Comparison of ENCODE assay signal across 9 cellular contexts in the genomic region with DNA sequence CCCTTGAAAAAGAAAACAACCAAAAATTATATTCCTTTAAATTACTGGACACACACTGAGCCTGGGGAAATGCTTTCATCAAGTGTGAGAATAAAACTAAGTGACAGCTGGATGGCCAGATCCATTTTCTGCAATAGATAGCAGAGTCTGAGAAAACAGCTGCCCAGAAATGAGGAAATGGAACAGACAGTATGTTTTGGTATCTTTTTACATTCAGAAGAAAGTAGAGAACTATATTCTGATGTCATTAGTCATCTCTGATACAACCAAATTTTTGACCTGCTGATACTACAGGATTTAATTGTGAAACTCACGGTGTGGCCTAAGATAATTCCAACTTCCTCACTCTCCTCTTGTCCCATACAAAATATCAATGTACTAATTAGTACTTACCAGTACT.
DNase-seq lines count a peak whose midpoint lies in the region; ATAC-seq, FAIRE-seq and TF ChIP-seq lines count a peak whose summit lies in the region.
"Had no signal": no experiment of that assay in that cellular context is flagged by ENCODE, and none has a peak within 500 bp of the region (broad histone marks: within the 10 kb centered on the region; RNA-seq: fewer than 3 reads in every experiment).

No MANE protein-coding gene starts in this region.

- H3K36me3 ChIP-seq in bronchial epithelial cell (ENCODE audit: control insufficient read depth, insufficient read depth, low read length) = no peaks in the 10 kb centered on the region
- no peaks in the 10 kb centered on the region for H3K36me3 ChIP-seq in stomach

- H3K27ac ChIP-seq in stomach = no peak overlapping the region

- H3K9me3 ChIP-seq in stomach = no peaks in the 10 kb centered on the region

- 62 to 91% (median 64%) methylated on average over 1 of the region's 1 CpG for WGBS in stomach, 5 donors

- in situ Hi-C loops in G401 (cut with HindIII; ENCODE audit: low sequenced_read_pairs) = no loop called here

- H3K27me3 ChIP-seq in bronchial epithelial cell (ENCODE audit: control insufficient read depth, insufficient read depth, low read length) (no peaks in the 10 kb centered on the region), stomach (peaks cover 0 to 6% (median 0%) of the 10 kb centered on the region in 3 donors)

- TF ChIP-seq POLR2A in stomach (IDR thresholded peaks at IDR 0.05) = no peak

- intact Hi-C loops in stomach (cut with DNase I; ENCODE audit: low total_unique reads) = no loop called here

- TF ChIP-seq CTCF in bronchial epithelial cell (IDR thresholded peaks at IDR 0.05; ENCODE audit: insufficient read depth, low read length, severe bottlenecking) (no peak), stomach (IDR thresholded peaks at IDR 0.05) (no peak)

- ATAC-seq in GM19468 (IDR thresholded peaks at IDR 0.05; ENCODE audit: extremely low read depth, unreplicated experiment) (peak; percentile 77), HG03280 (IDR thresholded peaks at IDR 0.05; ENCODE audit: unreplicated experiment) (peak; percentile 92), HG03039 (IDR thresholded peaks at IDR 0.05; ENCODE audit: unreplicated experiment) (no peak)

- peaks cover 0 to 8% (median 2%) of the 10 kb centered on the region in 4 donors for H3K4me1 ChIP-seq in stomach

- no peak overlapping the region for H3K4me3 ChIP-seq in bronchial epithelial cell (ENCODE audit: low read depth, low read length)
- no peak overlapping the region for H3K4me3 ChIP-seq in stomach

- no peak for FAIRE-seq in bronchial epithelial cell (lab: Jason Lieb, UNC)

- peak; percentile 79 for DNase-seq in EH (ENCODE audit: low read depth)
- peak; percentile 67 for DNase-seq in bronchial epithelial cell (ENCODE audit: low read depth)
- DNase-seq in G401 (ENCODE audit: low spot score) = no peak
- no peak for DNase-seq in stomach
- DNase-seq in SKM-1 treated with dmso at 0.1 percent for 144 hours (lab: John Stamatoyannopoulos, UW; ENCODE audit: unreplicated experiment) = no peak
- DNase-seq: NCI-H2029 treated with DMSO at 0.1 percent for 48 hours had no signal

- no peak for TF ChIP-seq EP300 in stomach (IDR thresholded peaks at IDR 0.05)

Comparison
In these comparisons a context has a peak if more than half of its experiments do, and no peak if none do; other contexts are left out.
1. DNase-seq: peak in EH (single experiment) and bronchial epithelial cell (single experiment); none in G401 (single experiment), stomach (single experiment) and SKM-1 treated with dmso at 0.1 percent for 144 hours (single experiment).